26 cellular contexts compared by ENCODE assay signal in the genomic region with DNA sequence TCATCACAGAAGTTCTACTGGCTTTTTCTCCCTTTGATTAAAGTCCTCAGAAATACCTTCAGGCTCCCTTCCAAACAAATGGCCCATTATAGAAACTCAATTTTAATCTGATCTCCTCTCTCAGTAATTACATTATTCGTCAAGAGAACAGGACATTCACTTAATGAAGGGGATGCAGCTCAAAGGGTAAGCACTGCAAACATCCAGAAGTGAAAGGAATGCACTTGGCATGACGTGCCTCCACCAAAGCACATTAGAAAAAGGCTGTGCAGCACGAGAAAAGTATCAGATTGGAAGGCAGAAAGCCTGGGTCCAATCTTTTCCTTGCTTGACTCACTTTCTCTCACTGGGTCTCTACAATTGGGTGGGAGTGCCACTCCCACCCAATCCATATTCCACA.
"Had no signal": no experiment of that assay in that cellular context is flagged by ENCODE, and none has a peak within 500 bp of the region (broad histone marks: within the 10 kb centered on the region; RNA-seq: fewer than 3 reads in every experiment).

No MANE protein-coding gene starts in this region.

- FAIRE-seq: small intestine, urothelium cell line had no signal

- DNase-seq: natural killer cell; occipital lobe; ovary; posterior cingulate gyrus; psoas muscle; right cardiac atrium; right lobe of liver; sigmoid colon; small intestine; stimulated activated CD4-positive, alpha-beta T cell treated with anti-CD3 and anti-CD28 coated beads, Interleukin-15, amount 100 ng/mL, for 24 hours; stimulated activated CD4-positive, alpha-beta T cell treated with anti-CD3 and anti-CD28 coated beads, Interleukin-2, amount 100 ng/mL, for 24 hours; stimulated activated CD4-positive, alpha-beta T cell treated with anti-CD3 and anti-CD28 coated beads, Interleukin-2, amount 100 ng/mL, for 48 hours; stimulated activated CD4-positive, alpha-beta T cell treated with anti-CD3 and anti-CD28 coated beads, Interleukin-4, amount 100 ng/mL, for 24 hours; stimulated activated naive B cell treated with anti-CD40 and anti-IgM and Interleukin-4, amounts not matched to agents 10 μg/mL and 1 μg/mL and 100 μg/mL, for 72 hours; stimulated activated naive CD4-positive, alpha-beta T cell treated with Interleukin-2 at 50 U/mL for 16 hours; stomach; thyroid gland; trophoblast cell; upper lobe of left lung had no signal

- ATAC-seq: natural killer cell; psoas muscle; right cardiac atrium; right lobe of liver; stimulated activated effector memory CD8-positive, alpha-beta T cell treated with anti-CD3 and anti-CD28 coated beads, Interleukin-12 subunit alpha, Interleukin-12 subunit beta, amount 100 ng/mL, for 72 hours; stimulated activated naive B cell treated with anti-CD40 and anti-IgM and Interleukin-4, amounts not matched to agents 10 μg/mL and 1 μg/mL and 100 μg/mL, for 72 hours had no signal

- H3K27me3 ChIP-seq: neural progenitor cell, ovary, right lobe of liver, sigmoid colon, stomach, thyroid gland, tibial nerve, upper lobe of left lung, vagina had no signal

- H3K4me3 ChIP-seq: neural progenitor cell, ovary, psoas muscle, right lobe of liver, sigmoid colon, stomach, thoracic aorta, thyroid gland, tibial nerve, upper lobe of left lung, vagina had no signal

- H3K36me3 ChIP-seq: neural progenitor cell, ovary, right lobe of liver, sigmoid colon, stomach, thoracic aorta, thyroid gland, tibial nerve, upper lobe of left lung, vagina had no signal

- H3K4me1 ChIP-seq: neural progenitor cell, parathyroid adenoma, psoas muscle, right lobe of liver, sigmoid colon, stomach, thyroid gland, tibial nerve, upper lobe of left lung, vagina had no signal

- H3K27ac ChIP-seq: neural progenitor cell, ovary, parathyroid adenoma, psoas muscle, right lobe of liver, sigmoid colon, stomach, thoracic aorta, thyroid gland, tibial nerve, upper lobe of left lung, vagina had no signal

- H2AFZ ChIP-seq: neural progenitor cell, parathyroid adenoma had no signal

- H3K79me2 ChIP-seq: parathyroid adenoma had no signal

- H3K9ac ChIP-seq: neural progenitor cell, parathyroid adenoma had no signal

- H3K4me2 ChIP-seq: neural progenitor cell had no signal

- H3K9me3 ChIP-seq: ovary, psoas muscle, right lobe of liver, stomach, thoracic aorta, thyroid gland, upper lobe of left lung, vagina had no signal
